ENCODE assay signal across 1 cellular context in the genomic region with DNA sequence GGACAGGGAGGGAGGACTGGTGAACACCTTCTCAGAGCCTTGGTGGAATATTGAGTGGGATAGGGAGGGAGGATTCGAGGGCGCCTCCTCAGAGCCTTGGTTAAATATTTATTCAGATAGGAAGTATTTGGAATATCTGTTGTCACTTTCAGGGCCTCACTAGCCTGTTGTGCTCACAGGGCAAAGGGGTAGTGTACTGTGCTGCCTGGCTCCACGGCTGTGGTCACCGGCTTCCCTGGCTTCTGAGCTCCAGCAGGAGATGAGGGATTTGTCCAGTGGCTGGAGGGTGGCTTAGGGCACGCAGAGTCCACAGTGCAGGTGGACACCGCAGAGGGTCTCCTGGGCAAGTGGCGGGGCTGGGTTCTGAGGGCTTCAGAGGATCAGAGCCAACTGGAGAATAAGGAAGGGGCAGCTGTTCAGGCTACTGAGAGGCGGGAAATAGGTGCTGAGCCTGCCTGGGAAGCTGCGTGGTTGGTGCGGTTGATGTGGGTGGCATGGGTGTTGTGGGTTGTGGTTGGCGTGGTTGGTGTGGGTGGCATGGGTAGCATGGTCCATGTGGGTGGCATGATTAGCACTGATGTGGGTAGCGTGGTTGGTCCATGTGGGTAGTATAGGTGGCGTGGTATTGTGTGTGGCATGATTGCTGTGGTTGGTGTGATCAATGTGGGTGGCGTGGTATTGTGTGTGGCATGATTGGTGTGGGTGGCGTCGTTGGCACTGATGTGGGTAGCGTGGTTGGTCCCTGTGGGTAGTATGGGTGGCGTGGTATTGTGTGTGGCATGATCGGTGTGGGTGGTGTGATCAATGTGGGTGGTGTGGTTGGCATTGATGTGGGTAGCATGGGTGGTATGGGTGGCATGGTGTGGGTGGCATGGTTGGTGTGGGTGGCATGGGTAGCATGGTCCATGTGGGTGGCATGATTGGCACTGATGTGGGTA.
TF ChIP-seq lines count a peak whose summit lies in the region.

No MANE protein-coding gene starts in this region.

TF ChIP-seq in HepG2, 621 proteins besides CTCF, POLR2A, EP300 and RAD21 (continued from another document):
- TF ChIP-seq HNF1B (CRISPR knock-in tag; IDR thresholded peaks at IDR 0.05) (peak; percentile 41; the same call in 1 of the 2 replicates), ZNF687 (CRISPR knock-in tag; IDR thresholded peaks at IDR 0.05) (peak; percentile 31), TOPORS (CRISPR knock-in tag; IDR thresholded peaks at IDR 0.05) (no peak), FOXA1 (IDR thresholded peaks at IDR 0.05) (no peak), FOXA1 (CRISPR knock-in tag; IDR thresholded peaks at IDR 0.05) (no peak), ZBTB42 (CRISPR knock-in tag; IDR thresholded peaks at IDR 0.05) (no peak), ZHX2 (IDR thresholded peaks at IDR 0.05; ENCODE audit: low read depth) (no peak), ZHX2 (CRISPR knock-in tag; IDR thresholded peaks at IDR 0.05; ENCODE audit: borderline replicate concordance) (no peak), GABPA (IDR thresholded peaks at IDR 0.05; ENCODE audit: low read depth, low read length) (no peak), GABPA (CRISPR knock-in tag; IDR thresholded peaks at IDR 0.05; ENCODE audit: low read depth) (no peak), ZNF263 (CRISPR knock-in tag; IDR thresholded peaks at IDR 0.05) (peak; percentile 78), AKAP8 (CRISPR knock-in tag; IDR thresholded peaks at IDR 0.05) (peak; percentile 44; the same call in 1 of the 2 replicates), MIER2 (CRISPR knock-in tag; IDR thresholded peaks at IDR 0.05) (no peak), KLF12 (CRISPR knock-in tag; IDR thresholded peaks at IDR 0.05; ENCODE audit: borderline replicate concordance) (no peak), ZNF10 (CRISPR knock-in tag; IDR thresholded peaks at IDR 0.05; ENCODE audit: borderline replicate concordance, low read depth) (no peak), HNF1A (IDR thresholded peaks at IDR 0.05; ENCODE audit: low read depth) (no peak), HNF1A (CRISPR knock-in tag; IDR thresholded peaks at IDR 0.05; ENCODE audit: borderline replicate concordance) (0 out of 2 replicates have a peak, but pooled peaks have one; percentile 19)
- TF ChIP-seq, protein P1, sequence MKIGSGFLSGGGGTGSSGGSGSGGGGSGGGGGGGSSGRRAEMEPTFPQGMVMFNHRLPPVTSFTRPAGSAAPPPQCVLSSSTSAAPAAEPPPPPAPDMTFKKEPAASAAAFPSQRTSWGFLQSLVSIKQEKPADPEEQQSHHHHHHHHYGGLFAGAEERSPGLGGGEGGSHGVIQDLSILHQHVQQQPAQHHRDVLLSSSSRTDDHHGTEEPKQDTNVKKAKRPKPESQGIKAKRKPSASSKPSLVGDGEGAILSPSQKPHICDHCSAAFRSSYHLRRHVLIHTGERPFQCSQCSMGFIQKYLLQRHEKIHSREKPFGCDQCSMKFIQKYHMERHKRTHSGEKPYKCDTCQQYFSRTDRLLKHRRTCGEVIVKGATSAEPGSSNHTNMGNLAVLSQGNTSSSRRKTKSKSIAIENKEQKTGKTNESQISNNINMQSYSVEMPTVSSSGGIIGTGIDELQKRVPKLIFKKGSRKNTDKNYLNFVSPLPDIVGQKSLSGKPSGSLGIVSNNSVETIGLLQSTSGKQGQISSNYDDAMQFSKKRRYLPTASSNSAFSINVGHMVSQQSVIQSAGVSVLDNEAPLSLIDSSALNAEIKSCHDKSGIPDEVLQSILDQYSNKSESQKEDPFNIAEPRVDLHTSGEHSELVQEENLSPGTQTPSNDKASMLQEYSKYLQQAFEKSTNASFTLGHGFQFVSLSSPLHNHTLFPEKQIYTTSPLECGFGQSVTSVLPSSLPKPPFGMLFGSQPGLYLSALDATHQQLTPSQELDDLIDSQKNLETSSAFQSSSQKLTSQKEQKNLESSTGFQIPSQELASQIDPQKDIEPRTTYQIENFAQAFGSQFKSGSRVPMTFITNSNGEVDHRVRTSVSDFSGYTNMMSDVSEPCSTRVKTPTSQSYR (CRISPR knock-in tag; IDR thresholded peaks at IDR 0.05; ENCODE audit: borderline replicate concordance) = no peak
TF ChIP-seq in HepG2: peak in this region for 6.
